8 cellular contexts compared by ENCODE assay signal in genomic region chr5:168747987-168748777, GRCh38.
DNase-seq lines count a peak whose midpoint lies in the region; ATAC-seq and TF ChIP-seq lines count a peak whose summit lies in the region.

No MANE protein-coding gene starts in this region.

- no peak overlapping the region for H3K9ac ChIP-seq in SK-N-MC (ENCODE audit: insufficient read length)

- H3K27me3 Mint-ChIP-seq in naive thymus-derived CD4-positive, alpha-beta T cell, result peaks cover 0 to 26% (median 5%) of the 10 kb centered on the region in 5 donors

- CTCF ChIA-PET in naive thymus-derived CD4-positive, alpha-beta T cell (lab: Charles Lee), result no interaction called here

- H3K4me3 ChIP-seq in AG10803 (ENCODE audit: low read length), result no peak overlapping the region
- H3K4me3 ChIP-seq in SK-N-MC, result no peak overlapping the region
- no peak overlapping the region for H3K4me3 ChIP-seq in naive thymus-derived CD4-positive, alpha-beta T cell (ENCODE audit: low read length)
- H3K4me3 ChIP-seq in gastroesophageal sphincter, result no peak overlapping the region

- H3K36me3 Mint-ChIP-seq in naive thymus-derived CD4-positive, alpha-beta T cell, result peaks cover 0 to 7% (median 0%) of the 10 kb centered on the region in 5 donors

- intact Hi-C loops in naive thymus-derived CD4-positive, alpha-beta T cell (cut with micrococcal nuclease), result no loop called here

- 92% methylated on average over 2 of the region's 19 CpGs; no CpG with 5 or more reads in 1 of the 2 donors for WGBS in gastroesophageal sphincter (ENCODE audit: low coverage in 1 of 2), 2 donors

- peak; percentile 52 for ATAC-seq in GM19023 (IDR thresholded peaks at IDR 0.05; ENCODE audit: unreplicated experiment)
- ATAC-seq in naive thymus-derived CD4-positive, alpha-beta T cell, result peak; percentile 30
- no peak for ATAC-seq in gastroesophageal sphincter

- H3K27me3 ChIP-seq in naive thymus-derived CD4-positive, alpha-beta T cell (ENCODE audit: control insufficient read depth in 2 of 2, insufficient read depth in 2 of 2, low read length in 2 of 2), result no peaks in the 10 kb centered on the region
- no peaks in the 10 kb centered on the region for H3K27me3 ChIP-seq in gastroesophageal sphincter

- TF ChIP-seq CTCF in AG10803 (conservative IDR thresholded peaks at IDR 0.05; ENCODE audit: low read length) (peak; percentile 59), gastroesophageal sphincter (IDR thresholded peaks at IDR 0.05) (peak in 1 of 4 experiments; percentile 43)

- no peak overlapping the region for H3K27ac ChIP-seq in SK-N-MC
- H3K27ac ChIP-seq in naive thymus-derived CD4-positive, alpha-beta T cell (ENCODE audit: low read depth, low read length), result no peak overlapping the region
- H3K27ac ChIP-seq in gastroesophageal sphincter, result no peak overlapping the region

- H3K4me3 Mint-ChIP-seq in naive thymus-derived CD4-positive, alpha-beta T cell, result no peak overlapping the region

- POLR2A ChIA-PET in naive thymus-derived CD4-positive, alpha-beta T cell (lab: Charles Lee), result no interaction called here

- DNase-seq in AG10803 (ENCODE audit: low read depth) (peak; percentile 13), HUDEP-2 (lab: John Stamatoyannopoulos, UW; ENCODE audit: unreplicated experiment in 76 of 76) (peak in 59 of 76 experiments; percentile 1 to 69 (median 40)), SK-N-MC (ENCODE audit: low read depth, low spot score) (peak; percentile 5), dermis microvascular lymphatic vessel endothelial cell (ENCODE audit: low read depth in 2 of 2) (peak; percentile 11 to 22), NCI-H128 (lab: John Stamatoyannopoulos, UW; ENCODE audit: unreplicated experiment) (no peak)
- peak in 1 of 9 donors; percentile 54 for DNase-seq in naive thymus-derived CD4-positive, alpha-beta T cell

- TF ChIP-seq POLR2A in gastroesophageal sphincter (IDR thresholded peaks at IDR 0.05), result no peak

- TF ChIP-seq EP300 in gastroesophageal sphincter (IDR thresholded peaks at IDR 0.05), result no peak

- H3K4me1 Mint-ChIP-seq in naive thymus-derived CD4-positive, alpha-beta T cell, result peaks cover 0 to 10% (median 3%) of the 10 kb centered on the region in 7 donors

- no peaks in the 10 kb centered on the region for H3K4me1 ChIP-seq in naive thymus-derived CD4-positive, alpha-beta T cell (ENCODE audit: control insufficient read depth in 2 of 2, insufficient read depth in 2 of 2, low read length in 2 of 2)
- H3K4me1 ChIP-seq in gastroesophageal sphincter, result no peaks in the 10 kb centered on the region

- H3K9me3 Mint-ChIP-seq in naive thymus-derived CD4-positive, alpha-beta T cell, result peaks cover 0 to 16% (median 0%) of the 10 kb centered on the region in 11 donors

- H3K27ac Mint-ChIP-seq in naive thymus-derived CD4-positive, alpha-beta T cell, result peak overlapping the region in 1 of 9 donors; percentile 27

- H3K36me3 ChIP-seq in SK-N-MC (ENCODE audit: insufficient read depth, low read length) (no peaks in the 10 kb centered on the region), gastroesophageal sphincter (peaks cover 0 to 81% of the 10 kb centered on the region in 2 donors)
- no peaks in the 10 kb centered on the region for H3K36me3 ChIP-seq in naive thymus-derived CD4-positive, alpha-beta T cell (ENCODE audit: control insufficient read depth in 2 of 3, insufficient read depth in 3 of 3, low read length in 3 of 3)

- H3K9me3 ChIP-seq in SK-N-MC (ENCODE audit: low read depth, low read length) (no peaks in the 10 kb centered on the region), gastroesophageal sphincter (peaks cover 0 to 3% (median 0%) of the 10 kb centered on the region in 3 donors)
- no peaks in the 10 kb centered on the region for H3K9me3 ChIP-seq in naive thymus-derived CD4-positive, alpha-beta T cell (ENCODE audit: control insufficient read depth in 2 of 3, low read length in 3 of 3)
